In genomic region chr12:20557076-20557475, GRCh38 we compare ENCODE assay signal across 21 cellular contexts.
"Had no signal": no experiment of that assay in that cellular context is flagged by ENCODE, and none has a peak within 500 bp of the region (broad histone marks: within the 10 kb centered on the region; RNA-seq: fewer than 3 reads in every experiment).

No MANE protein-coding gene starts in this region.

- H3K27me3 ChIP-seq: adrenal gland, cardiac muscle cell, left lung, thyroid gland had no signal

- H3K9me3 ChIP-seq: adrenal gland, left lung, prostate gland, thyroid gland had no signal

- FAIRE-seq: frontal cortex, kidney had no signal

- H3K4me3 ChIP-seq: adrenal gland, cardiac muscle cell, left lung, prostate gland, thyroid gland had no signal

- ATAC-seq: activated naive CD4-positive, alpha-beta T cell treated with anti-CD3 and anti-CD28 coated beads, Interleukin-2, amount 50 U/mL, for 72 hours; left lung; right cardiac atrium had no signal

- H3K27ac ChIP-seq: adrenal gland, cardiac muscle cell, epithelial cell of prostate, left lung, prostate gland, thyroid gland had no signal

- H3K4me1 ChIP-seq: adrenal gland, left lung, prostate gland, thyroid gland had no signal

- H3K36me3 ChIP-seq: adrenal gland, cardiac muscle cell, left lung, prostate gland, thyroid gland had no signal

- DNase-seq: activated CD4-positive, alpha-beta memory T cell treated with anti-CD3 and anti-CD28 coated beads for 36 hours; activated gamma-delta T cell treated with Interleukin-2 at 50 U/mL for 16 hours; activated T-cell treated with anti-CD3 and anti-CD28 coated beads for 4 hours; adrenal gland; effector memory CD4-positive, alpha-beta T cell; head of caudate nucleus; kidney; left lung; mammary epithelial cell; nephron progenitor cell; occipital lobe; right cardiac atrium; stimulated activated CD4-positive, alpha-beta T cell treated with anti-CD3 and anti-CD28 coated beads, Interleukin-2, amount 100 ng/mL, for 24 hours; stimulated activated naive CD4-positive, alpha-beta T cell treated with Interleukin-2 at 50 U/mL for 16 hours; T-helper 2 cell; thyroid gland had no signal
